In the genomic region with DNA sequence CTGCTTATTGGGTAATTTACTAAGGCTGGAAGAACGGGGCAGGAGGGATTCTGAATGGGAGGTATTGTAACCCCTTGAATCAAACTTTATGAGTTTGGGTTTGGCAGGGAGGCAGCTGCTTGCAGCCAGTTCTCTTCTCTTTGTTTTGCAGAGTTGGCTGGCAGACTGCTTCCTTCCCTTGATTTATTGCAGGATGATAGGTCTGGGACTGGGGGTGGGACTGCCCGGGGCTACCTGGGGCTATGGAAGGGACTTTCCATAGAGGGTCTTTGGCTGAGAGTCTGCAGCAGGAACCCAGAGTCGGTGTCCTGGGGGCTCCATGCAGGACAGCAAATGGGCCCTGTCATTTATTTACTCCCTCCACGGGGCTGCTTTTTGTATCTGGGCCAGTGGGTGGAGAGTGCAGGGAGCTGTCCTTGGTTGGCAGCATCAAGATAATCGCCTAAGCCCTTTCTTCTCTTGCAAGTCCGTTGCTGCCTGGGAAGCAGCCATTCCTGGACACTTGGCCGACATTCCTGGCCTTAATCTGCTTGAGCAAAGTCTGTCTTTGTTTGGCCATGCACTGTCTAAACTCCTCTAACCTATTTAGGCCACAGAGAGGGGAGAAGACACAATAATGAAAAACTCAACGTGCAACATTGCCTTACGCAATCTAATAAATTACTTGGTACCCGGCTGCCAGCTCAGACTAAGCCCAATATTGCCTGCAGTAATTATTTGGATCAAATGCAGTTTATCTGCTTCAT, we compare ENCODE assay signal across 9 cellular contexts.
DNase-seq lines count a peak whose midpoint lies in the region; ATAC-seq lines count a peak whose summit lies in the region.
"Had no signal": no experiment of that assay in that cellular context is flagged by ENCODE, and none has a peak within 500 bp of the region (broad histone marks: within the 10 kb centered on the region; RNA-seq: fewer than 3 reads in every experiment).

No MANE protein-coding gene starts in this region.

- no peak overlapping the region for H3K27ac ChIP-seq in substantia nigra (ENCODE audit: low read depth, low read length, poor library complexity, severe bottlenecking)

- DNase-seq in NCI-H1436 (lab: John Stamatoyannopoulos, UW) (peak; percentile 56), NCI-H1436 treated with DMSO at 0.1 percent for 48 hours (lab: John Stamatoyannopoulos, UW) (no peak), SW480 (ENCODE audit: low spot score) (peak; percentile 14), globus pallidus (ENCODE audit: low spot score) (peak; percentile 72), substantia nigra (lab: John Stamatoyannopoulos, UW) (peak in 33 of 49 donors; percentile 13 to 86 (median 49)), immature natural killer cell (no peak)
- no peak for DNase-seq in activated CD4-positive, alpha-beta memory T cell treated with anti-CD3 and anti-CD28 coated beads, Interleukin-2, amount 10 ng/mL, durations not matched to agents 7 days and 5 days
- DNase-seq: activated B cell treated with CpG ODN at 0.5 μM for 24 hours had no signal

- CTCF ChIA-PET in activated CD4-positive, alpha-beta memory T cell treated with anti-CD3 and anti-CD28 coated beads, Interleukin-2, amount 10 ng/mL, durations not matched to agents 7 days and 5 days (lab: Charles Lee): no interaction called here

- H3K4me3 Mint-ChIP-seq in activated CD4-positive, alpha-beta memory T cell treated with anti-CD3 and anti-CD28 coated beads, Interleukin-2, amount 10 ng/mL, durations not matched to agents 7 days and 5 days: no peak overlapping the region
- H3K4me3 Mint-ChIP-seq in immature natural killer cell: no peak overlapping the region
- H3K4me3 Mint-ChIP-seq: activated B cell treated with CpG ODN at 0.5 μM for 24 hours had no signal

- POLR2A ChIA-PET in activated CD4-positive, alpha-beta memory T cell treated with anti-CD3 and anti-CD28 coated beads, Interleukin-2, amount 10 ng/mL, durations not matched to agents 7 days and 5 days (lab: Charles Lee): no interaction called here

- H3K9me3 Mint-ChIP-seq in activated CD4-positive, alpha-beta memory T cell treated with anti-CD3 and anti-CD28 coated beads, Interleukin-2, amount 10 ng/mL, durations not matched to agents 7 days and 5 days: no peaks in the 10 kb centered on the region
- no peaks in the 10 kb centered on the region for H3K9me3 Mint-ChIP-seq in immature natural killer cell
- H3K9me3 Mint-ChIP-seq: activated B cell treated with CpG ODN at 0.5 μM for 24 hours had no signal

- H3K27ac Mint-ChIP-seq in activated CD4-positive, alpha-beta memory T cell treated with anti-CD3 and anti-CD28 coated beads, Interleukin-2, amount 10 ng/mL, durations not matched to agents 7 days and 5 days: no peak overlapping the region
- H3K27ac Mint-ChIP-seq in immature natural killer cell: no peak overlapping the region
- H3K27ac Mint-ChIP-seq: activated B cell treated with CpG ODN at 0.5 μM for 24 hours had no signal

- no peaks in the 10 kb centered on the region for H3K36me3 Mint-ChIP-seq in activated CD4-positive, alpha-beta memory T cell treated with anti-CD3 and anti-CD28 coated beads, Interleukin-2, amount 10 ng/mL, durations not matched to agents 7 days and 5 days (ENCODE audit: low read depth)
- H3K36me3 Mint-ChIP-seq in immature natural killer cell: no peaks in the 10 kb centered on the region

- ATAC-seq in GM18870 (IDR thresholded peaks at IDR 0.05; ENCODE audit: unreplicated experiment): no peak

- H3K4me1 Mint-ChIP-seq in activated CD4-positive, alpha-beta memory T cell treated with anti-CD3 and anti-CD28 coated beads, Interleukin-2, amount 10 ng/mL, durations not matched to agents 7 days and 5 days: no peaks in the 10 kb centered on the region
- H3K4me1 Mint-ChIP-seq in immature natural killer cell: no peaks in the 10 kb centered on the region
- H3K4me1 Mint-ChIP-seq: activated B cell treated with CpG ODN at 0.5 μM for 24 hours had no signal

- peaks cover 13% of the 10 kb centered on the region for H3K27me3 Mint-ChIP-seq in activated CD4-positive, alpha-beta memory T cell treated with anti-CD3 and anti-CD28 coated beads, Interleukin-2, amount 10 ng/mL, durations not matched to agents 7 days and 5 days
- H3K27me3 Mint-ChIP-seq in immature natural killer cell (ENCODE audit: low read depth in 3 of 3): peaks cover 1 to 13% (median 4%) of the 10 kb centered on the region in 3 donors

Comparison
In these comparisons a context has a peak if more than half of its experiments do, and no peak if none do; other contexts are left out.
1. DNase-seq: peak in NCI-H1436 (single experiment), SW480 (single experiment), globus pallidus (single experiment) and substantia nigra (33 of 49); none in NCI-H1436 treated with DMSO at 0.1 percent for 48 hours (single experiment), activated CD4-positive, alpha-beta memory T cell treated with anti-CD3 and anti-CD28 coated beads, Interleukin-2, amount 10 ng/mL, durations not matched to agents 7 days and 5 days (single experiment) and immature natural killer cell (0 of 3).